Comparison of ENCODE assay signal across 1 cellular context in genomic region chrX:13469963-13470679, GRCh38.
TF ChIP-seq lines count a peak whose summit lies in the region.

No MANE protein-coding gene starts in this region.

TF ChIP-seq in A549, 52 proteins besides CTCF, POLR2A, EP300 and RAD21 (continued from another document):
- no peak for TF ChIP-seq REST (IDR thresholded peaks at IDR 0.05)
- no peak for TF ChIP-seq ZC3H11A (IDR thresholded peaks at IDR 0.05)
